Comparison of ENCODE assay signal across 28 cellular contexts in genomic region chr3:56296361-56296760, GRCh38.
"Had no signal": no experiment of that assay in that cellular context is flagged by ENCODE, and none has a peak within 500 bp of the region (broad histone marks: within the 10 kb centered on the region; RNA-seq: fewer than 3 reads in every experiment).

No MANE protein-coding gene starts in this region.

- H3K4me1 ChIP-seq: ascending aorta had no signal

- H3K36me3 ChIP-seq: ascending aorta had no signal

- H3K9me3 ChIP-seq: ascending aorta had no signal

- H3K27me3 ChIP-seq: ascending aorta had no signal

- H3K4me2 ChIP-seq: PC-9 had no signal

- H3K27ac ChIP-seq: ascending aorta, PC-9, RWPE1 had no signal

- ATAC-seq: activated CD8-positive, alpha-beta T cell treated with anti-CD3 and anti-CD28 coated beads, Interleukin-2, amount 10 ng/mL, durations not matched to agents 7 days and 5 days; K562; Right ventricle myocardium inferior had no signal

- DNase-seq: activated CD4-positive, alpha-beta T cell treated with anti-CD3 and anti-CD28 coated beads, Interleukin-2, amount 10 ng/mL, durations not matched to agents 24 days and 14 days; activated CD4-positive, alpha-beta T cell treated with anti-CD3 and anti-CD28 coated beads, Interleukin-2, amount 50 U/mL, for 4 hours; activated CD8-positive, alpha-beta T cell treated with anti-CD3 and anti-CD28 coated beads, Interleukin-2, amount 10 ng/mL, durations not matched to agents 7 days and 5 days; activated gamma-delta T cell; activated naive CD4-positive, alpha-beta T cell treated with Interleukin-2 at 50 U/mL for 16 hours; activated naive CD8-positive, alpha-beta T cell treated with anti-CD3 and anti-CD28 coated beads, Interleukin-2, amount 10 ng/mL, durations not matched to agents 7 days and 5 days; activated T-cell treated with anti-CD3 and anti-CD28 coated beads, Interleukin-2, amount 50 U/mL, for 24 hours; amygdala; caudate nucleus; NCI-H1092 treated with DMSO at 0.1 percent for 48 hours; NCI-H1417; NCI-H146; NCI-H187; NCI-H2029 treated with DMSO at 0.1 percent for 48 hours; NCI-H2107; NCI-H2171; NCI-H510A; NCI-H526; NCI-H748 treated with DMSO at 0.1 percent for 48 hours; NK-92 treated with Interleukin-12 subunit alpha and Interleukin-12 subunit beta, amount 100 ng/mL, for 24 hours; PC-9; SIG-M5; SW 1271; T1000 had no signal

- H3K4me3 ChIP-seq: ascending aorta, K562, PC-9 had no signal

- H2AFZ ChIP-seq: PC-9 had no signal
